6 cellular contexts compared by ENCODE assay signal in genomic region chr6:99818161-99818560, GRCh38.
"Had no signal": no experiment of that assay in that cellular context is flagged by ENCODE, and none has a peak within 500 bp of the region (broad histone marks: within the 10 kb centered on the region; RNA-seq: fewer than 3 reads in every experiment).

No MANE protein-coding gene starts in this region.

- H3K27ac ChIP-seq: HL-60 had no signal

- H3K4me3 Mint-ChIP-seq: IgD-negative memory B cell had no signal

- H3K36me3 Mint-ChIP-seq: IgD-negative memory B cell had no signal

- H3K27ac Mint-ChIP-seq: IgD-negative memory B cell had no signal

- H3K4me3 ChIP-seq: K562 had no signal

- H3K9me3 Mint-ChIP-seq: IgD-negative memory B cell had no signal

- DNase-seq: IMR-90, KBM-7, KG1 had no signal
